In the genomic region with DNA sequence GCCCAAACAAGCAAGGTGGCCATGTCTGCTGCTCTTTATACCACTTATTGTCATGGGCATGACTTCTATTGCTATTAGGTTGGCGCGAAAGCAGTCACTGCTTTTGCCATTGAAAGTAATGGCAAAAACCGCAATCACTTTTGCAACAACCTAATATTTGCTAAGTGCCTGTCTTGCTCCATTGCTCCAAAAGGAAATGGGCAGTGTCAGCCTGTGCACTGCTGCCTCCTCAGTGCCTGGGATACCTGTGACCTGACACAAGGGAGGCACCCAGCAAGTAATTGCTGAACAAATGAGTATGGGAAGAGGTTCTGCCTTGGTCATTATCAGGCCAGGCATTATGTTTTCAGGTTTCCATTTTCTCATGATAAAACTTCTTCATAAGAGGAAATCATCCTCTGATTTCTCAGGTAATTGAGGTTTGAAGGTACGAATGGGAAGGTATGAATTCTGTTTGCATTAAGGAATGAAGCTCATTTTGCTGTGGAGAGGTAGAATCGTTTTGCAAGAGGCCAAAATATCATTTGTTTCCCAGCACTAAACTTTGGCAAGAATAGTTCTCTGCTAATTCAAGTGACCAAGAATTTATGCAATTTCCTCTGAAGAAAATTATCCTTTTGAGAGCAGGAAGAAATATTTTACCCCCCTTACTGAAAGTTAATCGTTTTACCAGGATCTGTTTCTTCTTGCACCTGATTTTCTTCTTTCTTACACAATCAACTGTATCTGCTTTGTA, we compare ENCODE assay signal across 15 cellular contexts.
DNase-seq lines count a peak whose midpoint lies in the region; ATAC-seq and TF ChIP-seq lines count a peak whose summit lies in the region.
"Had no signal": no experiment of that assay in that cellular context is flagged by ENCODE, and none has a peak within 500 bp of the region (broad histone marks: within the 10 kb centered on the region; RNA-seq: fewer than 3 reads in every experiment).

No MANE protein-coding gene starts in this region.

- H3K27me3 ChIP-seq in hepatocyte = no peaks in the 10 kb centered on the region
- H3K27me3 ChIP-seq in skeletal muscle tissue (ENCODE audit: control insufficient read depth in 3 of 3, insufficient read depth in 3 of 3, low read length in 3 of 3) = no peaks in the 10 kb centered on the region
- H3K27me3 ChIP-seq: BE2C had no signal

- no peaks in the 10 kb centered on the region for H3K79me2 ChIP-seq in hepatocyte

- DNase-seq in MV-4-11 (lab: John Stamatoyannopoulos, UW) = peak; percentile 59
- no peak for DNase-seq in hepatocyte (ENCODE audit: low spot score)
- no peak for DNase-seq in lower leg skin (ENCODE audit: low spot score in 2 of 2)
- DNase-seq in stimulated activated naive B cell treated with anti-CD40 and anti-IgM and Interleukin-4, amounts not matched to agents 10 μg/mL and 1 μg/mL and 100 μg/mL, for 72 hours = no peak
- no peak for DNase-seq in activated gamma-delta T cell (lab: John Stamatoyannopoulos, UW)
- DNase-seq: activated CD8-positive, alpha-beta T cell treated with anti-CD3 and anti-CD28 coated beads for 36 hours; BE2C; effector memory CD4-positive, alpha-beta T cell; NCI-H187 had no signal

- no peak overlapping the region for H3K9ac ChIP-seq in skeletal muscle tissue (ENCODE audit: low read depth in 1 of 3, low read length in 3 of 3)

- peaks cover 21% of the 10 kb centered on the region for H3K4me1 Mint-ChIP-seq in brain
- H3K4me1 Mint-ChIP-seq in stimulated activated naive B cell treated with anti-CD40 and anti-IgM and Interleukin-4, amounts not matched to agents 10 μg/mL and 1 μg/mL and 100 μg/mL, for 72 hours = no peaks in the 10 kb centered on the region

- H3K9me3 Mint-ChIP-seq in brain = peaks cover 0 to 3% (median 0%) of the 10 kb centered on the region in 5 experiments
- peaks cover 0 to 2% of the 10 kb centered on the region in 2 donors for H3K9me3 Mint-ChIP-seq in stimulated activated naive B cell treated with anti-CD40 and anti-IgM and Interleukin-4, amounts not matched to agents 10 μg/mL and 1 μg/mL and 100 μg/mL, for 72 hours
- H3K9me3 Mint-ChIP-seq: activated CD8-positive, alpha-beta T cell treated with anti-CD3 and anti-CD28 coated beads for 36 hours had no signal

- H3K36me3 ChIP-seq in hepatocyte (replicated peaks; ENCODE audit: insufficient read depth, low read depth) (no peaks in the 10 kb centered on the region), skeletal muscle tissue (ENCODE audit: control insufficient read depth in 3 of 3, insufficient read depth in 3 of 3, low read length in 3 of 3) (no peaks in the 10 kb centered on the region)
- H3K36me3 ChIP-seq: BE2C had no signal

- no peak for TF ChIP-seq POLR2A in lower leg skin (IDR thresholded peaks at IDR 0.05)

- 89% methylated on average over 6 of the region's 6 CpGs for WGBS in hepatocyte (ENCODE audit: low lambda C conversion rate, missing lambda C conversion rate)
- 68 to 69% methylated on average over 6 of the region's 6 CpGs for WGBS in lower leg skin, 2 donors

- no peak overlapping the region for H3K4me2 ChIP-seq in hepatocyte

- peak overlapping the region; percentile 53 for H3K27ac ChIP-seq in hepatocyte
- H3K27ac ChIP-seq in skeletal muscle tissue (ENCODE audit: low read depth, low read length) = peak overlapping the region; percentile 72

- no peak overlapping the region for H3K4me3 Mint-ChIP-seq in brain
- H3K4me3 Mint-ChIP-seq in stimulated activated naive B cell treated with anti-CD40 and anti-IgM and Interleukin-4, amounts not matched to agents 10 μg/mL and 1 μg/mL and 100 μg/mL, for 72 hours = no peak overlapping the region
- H3K4me3 Mint-ChIP-seq: activated CD8-positive, alpha-beta T cell treated with anti-CD3 and anti-CD28 coated beads for 36 hours; T-helper 1 cell treated with Interleukin-12 subunit alpha and Interleukin-12 subunit beta and Interleukin-4 antibody, amounts not matched to agents 30 μg/mL and 1 μg/mL, for 36 hours had no signal

- H3K27me3 Mint-ChIP-seq in brain = no peaks in the 10 kb centered on the region
- no peaks in the 10 kb centered on the region for H3K27me3 Mint-ChIP-seq in stimulated activated naive B cell treated with anti-CD40 and anti-IgM and Interleukin-4, amounts not matched to agents 10 μg/mL and 1 μg/mL and 100 μg/mL, for 72 hours

- H2AFZ ChIP-seq in hepatocyte = no peak overlapping the region

- H3K4me3 ChIP-seq in hepatocyte = no peak overlapping the region
- H3K4me3 ChIP-seq in skeletal muscle tissue (ENCODE audit: low read length in 3 of 3) = peak overlapping the region in 1 of 3 donors; percentile 34
- H3K4me3 ChIP-seq in lower leg skin (ENCODE audit: low read depth, poor library complexity, severe bottlenecking) = no peak overlapping the region

- peaks cover 5% of the 10 kb centered on the region for H3K4me1 ChIP-seq in hepatocyte (ENCODE audit: insufficient read depth)
- peaks cover 10 to 18% (median 15%) of the 10 kb centered on the region in 3 donors for H3K4me1 ChIP-seq in skeletal muscle tissue (ENCODE audit: control insufficient read depth in 3 of 3, insufficient read depth in 3 of 3, low read length in 3 of 3)
- H3K4me1 ChIP-seq: BE2C had no signal

- no peaks in the 10 kb centered on the region for H4K20me1 ChIP-seq in hepatocyte (ENCODE audit: insufficient read depth, poor library complexity, severe bottlenecking)

- H3K27ac Mint-ChIP-seq in brain = peak overlapping the region in 3 of 5 experiments; percentile 83 to 93 (median 88)
- H3K27ac Mint-ChIP-seq in stimulated activated naive B cell treated with anti-CD40 and anti-IgM and Interleukin-4, amounts not matched to agents 10 μg/mL and 1 μg/mL and 100 μg/mL, for 72 hours = no peak overlapping the region
- H3K27ac Mint-ChIP-seq: activated CD8-positive, alpha-beta T cell treated with anti-CD3 and anti-CD28 coated beads for 36 hours; activated naive CD4-positive, alpha-beta T cell treated with anti-CD3 and anti-CD28 coated beads, Interleukin-2, amount 50 U/mL, for 72 hours; T-helper 1 cell treated with Interleukin-12 subunit alpha and Interleukin-12 subunit beta and Interleukin-4 antibody, amounts not matched to agents 30 μg/mL and 1 μg/mL, for 36 hours had no signal

- H3K9me2 ChIP-seq in hepatocyte (replicated peaks; ENCODE audit: insufficient read depth) = no peaks in the 10 kb centered on the region

- no peak for TF ChIP-seq CTCF in brain (conservative IDR thresholded peaks at IDR 0.05)
- no peak for TF ChIP-seq CTCF in hepatocyte (IDR thresholded peaks at IDR 0.05; ENCODE audit: poor library complexity)
- TF ChIP-seq CTCF in lower leg skin (IDR thresholded peaks at IDR 0.05) = no peak

- intact Hi-C loops in lower leg skin (cut with DNase I; ENCODE audit: low total_unique reads) = no loop called here

- H3K36me3 Mint-ChIP-seq in brain = no peaks in the 10 kb centered on the region
- no peaks in the 10 kb centered on the region for H3K36me3 Mint-ChIP-seq in stimulated activated naive B cell treated with anti-CD40 and anti-IgM and Interleukin-4, amounts not matched to agents 10 μg/mL and 1 μg/mL and 100 μg/mL, for 72 hours
- H3K36me3 Mint-ChIP-seq: activated naive CD4-positive, alpha-beta T cell treated with anti-CD3 and anti-CD28 coated beads, Interleukin-2, amount 50 U/mL, for 72 hours had no signal

- ATAC-seq in stimulated activated naive B cell treated with anti-CD40 and anti-IgM and Interleukin-4, amounts not matched to agents 10 μg/mL and 1 μg/mL and 100 μg/mL, for 72 hours (replicated peaks) = no peak
- ATAC-seq in GM18867 (IDR thresholded peaks at IDR 0.05; ENCODE audit: unreplicated experiment) = no peak
- ATAC-seq: activated CD8-positive, alpha-beta T cell treated with anti-CD3 and anti-CD28 coated beads for 36 hours; activated naive CD4-positive, alpha-beta T cell treated with anti-CD3 and anti-CD28 coated beads, Interleukin-2, amount 50 U/mL, for 72 hours; HCT116 had no signal

- no peaks in the 10 kb centered on the region for H3K9me3 ChIP-seq in hepatocyte (ENCODE audit: low read depth)
- H3K9me3 ChIP-seq in skeletal muscle tissue (ENCODE audit: control insufficient read depth in 3 of 3, low read length in 3 of 3) = no peaks in the 10 kb centered on the region
- H3K9me3 ChIP-seq: BE2C had no signal
